In genomic region chrX:119759333-119759766, GRCh38 we compare ENCODE assay signal across 9 cellular contexts.
DNase-seq lines count a peak whose midpoint lies in the region; ATAC-seq and TF ChIP-seq lines count a peak whose summit lies in the region.
"Had no signal": no experiment of that assay in that cellular context is flagged by ENCODE, and none has a peak within 500 bp of the region (broad histone marks: within the 10 kb centered on the region; RNA-seq: fewer than 3 reads in every experiment).

No MANE protein-coding gene starts in this region.

- no peak overlapping the region for H2AFZ ChIP-seq in ACC112 (ENCODE audit: low read length, unreplicated experiment)

- peaks cover 4% of the 10 kb centered on the region for H3K4me1 ChIP-seq in ACC112 (ENCODE audit: control insufficient read depth, insufficient read depth, low read length, unreplicated experiment)

- DNase-seq in central memory CD8-positive, alpha-beta T cell (ENCODE audit: low spot score in 2 of 2), result no peak
- DNase-seq in nephron progenitor cell (no peak), cortex of kidney (lab: John Stamatoyannopoulos, UW) (no peak), CD1c-positive myeloid dendritic cell (ENCODE audit: extremely low spot score) (no peak)
- DNase-seq: DMS79 treated with DMSO at 0.1 percent for 48 hours had no signal

- ATAC-seq in central memory CD8-positive, alpha-beta T cell (replicated peaks; ENCODE audit: extremely low read depth, poor library complexity, severe bottlenecking), result no peak
- no peak for ATAC-seq in HG03175 (IDR thresholded peaks at IDR 0.05; ENCODE audit: unreplicated experiment)
- ATAC-seq in GM18519 (IDR thresholded peaks at IDR 0.05; ENCODE audit: low FRiP score, unreplicated experiment), result no peak

- no peaks in the 10 kb centered on the region for H3K36me3 ChIP-seq in ACC112 (ENCODE audit: insufficient read depth, low read length)

- H3K27me3 ChIP-seq in ACC112 (ENCODE audit: insufficient read depth, low read length), result peaks cover 9% of the 10 kb centered on the region; the same call in 1 of the 2 replicates

- peaks cover 26% of the 10 kb centered on the region for H3K4me1 Mint-ChIP-seq in central memory CD8-positive, alpha-beta T cell
- peaks cover 22% of the 10 kb centered on the region for H3K4me1 Mint-ChIP-seq in nephron progenitor cell

- H3K4me3 Mint-ChIP-seq in central memory CD8-positive, alpha-beta T cell, result peak overlapping the region; percentile 82
- peak overlapping the region; percentile 34 for H3K4me3 Mint-ChIP-seq in nephron progenitor cell

- no peaks in the 10 kb centered on the region for H3K27me3 Mint-ChIP-seq in central memory CD8-positive, alpha-beta T cell
- H3K27me3 Mint-ChIP-seq in nephron progenitor cell (ENCODE audit: low read depth, poor library complexity), result peaks cover 54% of the 10 kb centered on the region

- H3K79me2 ChIP-seq in ACC112 (ENCODE audit: control insufficient read depth, insufficient read depth, low read length, unreplicated experiment), result no peaks in the 10 kb centered on the region

- H3K27ac ChIP-seq in ACC112 (ENCODE audit: low read depth, low read length), result no peak overlapping the region

- H3K27ac Mint-ChIP-seq in central memory CD8-positive, alpha-beta T cell (ENCODE audit: low read depth), result no peak overlapping the region
- H3K27ac Mint-ChIP-seq in nephron progenitor cell, result no peak overlapping the region

- H3K36me3 Mint-ChIP-seq in central memory CD8-positive, alpha-beta T cell (ENCODE audit: insufficient read depth), result peaks cover 6% of the 10 kb centered on the region
- H3K36me3 Mint-ChIP-seq in nephron progenitor cell (ENCODE audit: low read depth), result no peaks in the 10 kb centered on the region

- H3K4me3 ChIP-seq in ACC112 (ENCODE audit: low read depth, low read length) (peak overlapping the region; percentile 70; the same call in 1 of the 2 replicates), GM12875 (ENCODE audit: low read depth, low read length) (peak overlapping the region; percentile 63)

- no peaks in the 10 kb centered on the region for H3K9me3 Mint-ChIP-seq in central memory CD8-positive, alpha-beta T cell
- H3K9me3 Mint-ChIP-seq in nephron progenitor cell, result peaks cover 59% of the 10 kb centered on the region

- TF ChIP-seq CTCF in GM12875 (IDR thresholded peaks at IDR 0.05; ENCODE audit: borderline replicate concordance, insufficient read depth, low read depth, low read length) (no peak), nephron progenitor cell (IDR thresholded peaks at IDR 0.05) (no peak)
